Comparison of ENCODE assay signal across 22 cellular contexts in genomic region chr17:17944253-17944652, GRCh38. TPM values are rescaled to one million over a fixed set of nuclear protein-coding genes. Genes with fewer than 3 reads are reported as not detected.
A peak's percentile ranks its signal among the peaks of the same experiment; 100 is the strongest.
DNase-seq lines count a peak whose midpoint lies in the region; ATAC-seq and TF ChIP-seq lines count a peak whose summit lies in the region.
"Had no signal": no experiment of that assay in that cellular context is flagged by ENCODE, and none has a peak within 500 bp of the region (broad histone marks: within the 10 kb centered on the region; RNA-seq: fewer than 3 reads in every experiment).

No MANE protein-coding gene starts in this region.

- TF ChIP-seq CTCF in right atrium auricular region (IDR thresholded peaks at IDR 0.05) (no peak), brain (conservative IDR thresholded peaks at IDR 0.05) (no peak), upper lobe of right lung (IDR thresholded peaks at IDR 0.05) (no peak)

- intact Hi-C loops in Right ventricle myocardium superior (cut with DNase I) (no loop called here), upper lobe of right lung (cut with DNase I) (no loop called here)

- H3K9me3 Mint-ChIP-seq in brain = no peaks in the 10 kb centered on the region
- H3K9me3 Mint-ChIP-seq in effector memory CD8-positive, alpha-beta T cell = no peaks in the 10 kb centered on the region
- H3K9me3 Mint-ChIP-seq: CD4-positive, CD25-positive, alpha-beta regulatory T cell; naive thymus-derived CD8-positive, alpha-beta T cell; stimulated activated naive B cell treated with anti-CD40 and anti-IgM and Interleukin-4, amounts not matched to agents 10 μg/mL and 1 μg/mL and 100 μg/mL, for 72 hours had no signal

- H3K9me3 ChIP-seq in right atrium auricular region (no peaks in the 10 kb centered on the region), muscle layer of colon (ENCODE audit: low read length) (no peaks in the 10 kb centered on the region), upper lobe of right lung (no peaks in the 10 kb centered on the region)
- H3K9me3 ChIP-seq: prostate gland, SJCRH30 had no signal

- peaks cover 83% of the 10 kb centered on the region for H3K4me1 Mint-ChIP-seq in brain
- peaks cover 13 to 22% of the 10 kb centered on the region in 2 donors for H3K4me1 Mint-ChIP-seq in effector memory CD8-positive, alpha-beta T cell (ENCODE audit: low read depth in 2 of 2)

- H3K36me3 Mint-ChIP-seq in brain = peaks cover under 1% of the 10 kb centered on the region
- H3K36me3 Mint-ChIP-seq in effector memory CD8-positive, alpha-beta T cell (ENCODE audit: insufficient read depth) = no peaks in the 10 kb centered on the region
- H3K36me3 Mint-ChIP-seq: activated CD8-positive, alpha-beta memory T cell treated with anti-CD3 and anti-CD28 coated beads, Interleukin-2, amount 10 ng/mL, durations not matched to agents 7 days and 5 days; stimulated activated naive B cell treated with anti-CD40 and anti-IgM and Interleukin-4, amounts not matched to agents 10 μg/mL and 1 μg/mL and 100 μg/mL, for 72 hours had no signal

- H3K27me3 Mint-ChIP-seq in brain = no peaks in the 10 kb centered on the region
- no peaks in the 10 kb centered on the region for H3K27me3 Mint-ChIP-seq in effector memory CD8-positive, alpha-beta T cell
- H3K27me3 Mint-ChIP-seq: activated CD8-positive, alpha-beta memory T cell treated with anti-CD3 and anti-CD28 coated beads, Interleukin-2, amount 10 ng/mL, durations not matched to agents 7 days and 5 days; CD4-positive, CD25-positive, alpha-beta regulatory T cell; naive thymus-derived CD8-positive, alpha-beta T cell; stimulated activated naive B cell treated with anti-CD40 and anti-IgM and Interleukin-4, amounts not matched to agents 10 μg/mL and 1 μg/mL and 100 μg/mL, for 72 hours had no signal

- H3K27me3 ChIP-seq in right atrium auricular region (no peaks in the 10 kb centered on the region), muscle layer of colon (ENCODE audit: control insufficient read depth in 1 of 2, insufficient read depth in 2 of 2, low read length in 2 of 2) (no peaks in the 10 kb centered on the region), upper lobe of right lung (no peaks in the 10 kb centered on the region)
- H3K27me3 ChIP-seq: foreskin keratinocyte, SJCRH30 had no signal

- H3K27ac ChIP-seq in right atrium auricular region (no peak overlapping the region), muscle layer of colon (ENCODE audit: low read depth, low read length) (peak overlapping the region; percentile 60), upper lobe of right lung (peak overlapping the region; percentile 72)
- H3K27ac ChIP-seq: foreskin keratinocyte, SJCRH30 had no signal

- DNase-seq in Right ventricle myocardium superior (no peak), right atrium auricular region (ENCODE audit: low spot score) (no peak), upper lobe of right lung (no peak), RPMI8226 (no peak)
- no peak for DNase-seq in effector memory CD8-positive, alpha-beta T cell
- DNase-seq: ACHN; activated CD8-positive, alpha-beta memory T cell treated with anti-CD3 and anti-CD28 coated beads, Interleukin-2, amount 10 ng/mL, durations not matched to agents 7 days and 5 days; activated effector memory CD4-positive, alpha-beta T cell treated with Interleukin-2 at 50 U/mL for 16 hours; DMS79; foreskin keratinocyte; GOT3; KG1; naive thymus-derived CD8-positive, alpha-beta T cell; NCI-H1048; stimulated activated naive B cell treated with anti-CD40 and anti-IgM and Interleukin-4, amounts not matched to agents 10 μg/mL and 1 μg/mL and 100 μg/mL, for 72 hours had no signal

- no peak overlapping the region for H3K9ac ChIP-seq in muscle layer of colon (ENCODE audit: low read length)

- peaks cover 0 to 64% of the 10 kb centered on the region in 2 donors for H3K4me1 ChIP-seq in right atrium auricular region
- peaks cover 43% of the 10 kb centered on the region for H3K4me1 ChIP-seq in muscle layer of colon (ENCODE audit: insufficient read depth, low read length)
- H3K4me1 ChIP-seq in upper lobe of right lung = peaks cover 37% of the 10 kb centered on the region

- H3K4me3 Mint-ChIP-seq in brain = peak overlapping the region in 1 of 5 experiments; percentile 37
- no peak overlapping the region for H3K4me3 Mint-ChIP-seq in effector memory CD8-positive, alpha-beta T cell
- H3K4me3 Mint-ChIP-seq: activated CD8-positive, alpha-beta memory T cell treated with anti-CD3 and anti-CD28 coated beads, Interleukin-2, amount 10 ng/mL, durations not matched to agents 7 days and 5 days; stimulated activated naive B cell treated with anti-CD40 and anti-IgM and Interleukin-4, amounts not matched to agents 10 μg/mL and 1 μg/mL and 100 μg/mL, for 72 hours had no signal

- ATAC-seq in Right ventricle myocardium superior (ENCODE audit: poor library complexity) (peak; percentile 21), upper lobe of right lung (no peak), GM18517 (IDR thresholded peaks at IDR 0.05; ENCODE audit: unreplicated experiment) (no peak)
- no peak for ATAC-seq in effector memory CD8-positive, alpha-beta T cell (replicated peaks)
- ATAC-seq: foreskin keratinocyte; left lobe of liver; naive thymus-derived CD8-positive, alpha-beta T cell had no signal

- no peak overlapping the region for H3K4me3 ChIP-seq in right atrium auricular region
- no peak overlapping the region for H3K4me3 ChIP-seq in muscle layer of colon (ENCODE audit: low read depth in 1 of 2, low read length in 2 of 2)
- no peak overlapping the region for H3K4me3 ChIP-seq in upper lobe of right lung
- H3K4me3 ChIP-seq: prostate gland, SJCRH30 had no signal

- H3K36me3 ChIP-seq in right atrium auricular region (no peaks in the 10 kb centered on the region), muscle layer of colon (ENCODE audit: insufficient read depth, low read length) (no peaks in the 10 kb centered on the region), upper lobe of right lung (no peaks in the 10 kb centered on the region)
- H3K36me3 ChIP-seq: prostate gland, SJCRH30 had no signal

- H3K27ac Mint-ChIP-seq in brain = peak overlapping the region in 4 of 5 experiments; percentile 59 to 79 (median 67)
- H3K27ac Mint-ChIP-seq in effector memory CD8-positive, alpha-beta T cell = no peak overlapping the region
- H3K27ac Mint-ChIP-seq: activated CD8-positive, alpha-beta memory T cell treated with anti-CD3 and anti-CD28 coated beads, Interleukin-2, amount 10 ng/mL, durations not matched to agents 7 days and 5 days; stimulated activated naive B cell treated with anti-CD40 and anti-IgM and Interleukin-4, amounts not matched to agents 10 μg/mL and 1 μg/mL and 100 μg/mL, for 72 hours had no signal

RNA-seq across cellular contexts. Expression of gene TOM1L2, which starts 27.9 kb away (rescaled TPM):
- total RNA-seq in Right ventricle myocardium superior = 253 TPM
- 100 to 1,000 TPM; 186 to 347 TPM for total RNA-seq in right atrium auricular region
- 59.9 TPM for polyA plus RNA-seq in brain (ENCODE audit: insufficient read depth, low read depth, low replicate concordance)
- 76.7 TPM for total RNA-seq in upper lobe of right lung

RNA-seq across cellular contexts. Expression of gene DRC3, which starts 28.4 kb away (rescaled TPM):
- total RNA-seq in Right ventricle myocardium superior (1.4 TPM), right atrium auricular region (1 to 10 TPM in 1 of 2 donors, under 1 TPM in 1; 0.94 to 1.7 TPM), upper lobe of right lung (3.3 TPM)
- 7.1 TPM for polyA plus RNA-seq in brain (ENCODE audit: insufficient read depth, low read depth, low replicate concordance)
- total RNA-seq: activated CD8-positive, alpha-beta memory T cell treated with anti-CD3 and anti-CD28 coated beads, Interleukin-2, amount 10 ng/mL, durations not matched to agents 7 days and 5 days; CD4-positive, CD25-positive, alpha-beta regulatory T cell had no signal
- polyA plus RNA-seq: CD4-positive, CD25-positive, alpha-beta regulatory T cell had no signal

Comparison
In these comparisons a context has a peak if more than half of its experiments do, and no peak if none do; other contexts are left out.
1. H3K27ac ChIP-seq: peak in muscle layer of colon (single experiment) and upper lobe of right lung (single experiment); none in right atrium auricular region (0 of 2).
2. H3K27ac Mint-ChIP-seq: peak in brain (4 of 5); none in effector memory CD8-positive, alpha-beta T cell (0 of 2).